Comparison of ENCODE assay signal across 9 cellular contexts in the genomic region with DNA sequence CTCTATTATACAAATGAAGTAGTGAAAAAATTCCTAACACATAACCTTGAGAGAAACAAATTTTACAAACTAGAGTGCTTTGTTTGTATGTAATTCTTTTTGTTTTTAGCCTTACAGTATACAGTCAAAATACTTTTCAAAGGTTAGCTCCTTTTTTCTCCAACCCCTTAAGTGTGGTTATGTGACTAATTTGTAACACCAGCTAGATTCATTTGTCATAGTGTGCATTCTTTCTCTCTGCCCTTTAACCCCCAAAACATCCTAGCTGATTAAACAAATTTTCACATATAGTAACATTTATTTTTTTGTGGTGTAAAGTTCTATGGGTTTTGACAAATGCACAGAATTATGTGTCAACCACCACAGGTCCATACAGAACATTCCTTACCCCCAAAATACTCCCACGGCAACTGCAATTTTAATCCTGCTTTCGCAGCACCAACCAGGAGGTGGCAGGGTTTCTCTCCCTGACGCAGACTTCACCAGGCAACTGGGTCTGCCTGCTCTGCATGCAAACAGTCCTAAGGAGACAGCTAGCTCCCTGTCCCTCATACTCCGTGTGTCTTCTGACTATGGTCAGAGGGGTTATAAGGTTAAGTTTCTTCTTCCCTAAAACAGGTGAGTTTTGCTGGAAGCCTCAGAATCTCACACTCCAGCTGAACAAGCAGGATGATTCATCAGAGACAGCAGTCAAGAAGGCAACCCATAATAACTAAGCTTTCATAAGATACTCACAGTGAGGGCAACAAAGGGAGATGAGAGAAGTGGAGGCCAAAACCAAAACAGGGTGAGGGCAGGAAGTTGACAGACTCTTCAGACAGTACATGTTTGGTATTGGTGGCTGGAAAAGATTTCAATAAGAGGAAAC. TPM values are rescaled to one million over a fixed set of nuclear protein-coding genes. Genes with fewer than 3 reads are reported as not detected.
A peak's percentile ranks its signal among the peaks of the same experiment; 100 is the strongest.
DNase-seq lines count a peak whose midpoint lies in the region; ATAC-seq and TF ChIP-seq lines count a peak whose summit lies in the region.
"Had no signal": no experiment of that assay in that cellular context is flagged by ENCODE, and none has a peak within 500 bp of the region (broad histone marks: within the 10 kb centered on the region; RNA-seq: fewer than 3 reads in every experiment).

No MANE protein-coding gene starts in this region.

- H3K4me3 ChIP-seq in RWPE2 (ENCODE audit: severe bottlenecking) (no peak overlapping the region), liver (ENCODE audit: low read depth in 1 of 3, low read length in 3 of 3) (no peak overlapping the region)
- H3K4me3 ChIP-seq: thoracic aorta had no signal

- peak; percentile 50 for DNase-seq in G401 (ENCODE audit: low spot score)
- peak; percentile 45 for DNase-seq in HS-27A (ENCODE audit: low read depth)
- DNase-seq in RWPE2 (ENCODE audit: low spot score) = no peak
- peak; percentile 17 for DNase-seq in cerebellum (ENCODE audit: low spot score)
- peak; percentile 35 for DNase-seq in stromal cell of bone marrow (ENCODE audit: low read depth)
- DNase-seq in NCI-H1436 (lab: John Stamatoyannopoulos, UW) = no peak

- H3K27ac ChIP-seq in RWPE2 (ENCODE audit: poor library complexity, severe bottlenecking) (peak overlapping the region; percentile 26), liver (ENCODE audit: low read depth in 1 of 2, low read length in 2 of 2) (no peak overlapping the region)
- H3K27ac ChIP-seq: thoracic aorta had no signal

- TF ChIP-seq CTCF in RWPE2 (IDR thresholded peaks at IDR 0.05; ENCODE audit: poor library complexity, severe bottlenecking) (peak; percentile 86), liver (IDR thresholded peaks at IDR 0.05; ENCODE audit: low read depth, low read length, missing input control) (peak; percentile 53)

- H3K9me3 ChIP-seq in RWPE2 (ENCODE audit: severe bottlenecking) (no peaks in the 10 kb centered on the region), liver (ENCODE audit: control insufficient read depth in 4 of 4, low read length in 3 of 4) (no peaks in the 10 kb centered on the region)
- H3K9me3 ChIP-seq: thoracic aorta had no signal

- ATAC-seq in RWPE2 (ENCODE audit: low read depth) = peak; percentile 85
- no peak for ATAC-seq in HG03139 (IDR thresholded peaks at IDR 0.05; ENCODE audit: unreplicated experiment)

- in situ Hi-C loops in G401 (cut with HindIII; ENCODE audit: low sequenced_read_pairs) = loop anchor here (10.0 kb wide), 1 partner anchor 213 kb away; no protein-coding TSS in a partner anchor

- H3K9ac ChIP-seq in liver (ENCODE audit: low read depth in 1 of 2, low read length in 2 of 2) = no peak overlapping the region

- 41% methylated on average over 4 of the region's 4 CpGs for WGBS in liver

- H3K36me3 ChIP-seq in RWPE2 (ENCODE audit: low read depth) = no peaks in the 10 kb centered on the region; the same call in 1 of the 2 replicates
- H3K36me3 ChIP-seq in liver (ENCODE audit: control insufficient read depth in 4 of 4, insufficient read depth in 3 of 4, low read depth in 1 of 4, low read length in 3 of 4) = no peaks in the 10 kb centered on the region
- H3K36me3 ChIP-seq: thoracic aorta had no signal

- peak; percentile 80 to 91 for TF ChIP-seq RAD21 in liver (IDR thresholded peaks at IDR 0.05)

- H3K4me1 ChIP-seq in RWPE2 (ENCODE audit: insufficient read depth, poor library complexity, severe bottlenecking) (peaks cover 9% of the 10 kb centered on the region), liver (ENCODE audit: control insufficient read depth in 4 of 4, insufficient read depth in 4 of 4, low read length in 3 of 4) (no peaks in the 10 kb centered on the region)

- H3K27me3 ChIP-seq in RWPE2 (ENCODE audit: insufficient read depth, poor library complexity, severe bottlenecking) (no peaks in the 10 kb centered on the region), liver (ENCODE audit: control insufficient read depth in 4 of 4, insufficient read depth in 4 of 4, low read length in 3 of 4) (no peaks in the 10 kb centered on the region)

TF ChIP-seq in liver, 16 proteins besides CTCF, POLR2A, EP300 and RAD21:
- TF ChIP-seq FOXA2 (IDR thresholded peaks at IDR 0.05) (no peak), FOXA1 (IDR thresholded peaks at IDR 0.05) (no peak), EGR1 (IDR thresholded peaks at IDR 0.05; ENCODE audit: low read depth in 2 of 2) (no peak), GABPA (IDR thresholded peaks at IDR 0.05 in 1 of 2, conservative IDR thresholded peaks at IDR 0.05 in 1 of 2) (no peak), NR2F2 (IDR thresholded peaks at IDR 0.05) (no peak), RXRA (IDR thresholded peaks at IDR 0.05) (no peak), YY1 (IDR thresholded peaks at IDR 0.05) (no peak), JUND (IDR thresholded peaks at IDR 0.05) (no peak), SP1 (IDR thresholded peaks at IDR 0.05) (no peak), TAF1 (conservative IDR thresholded peaks at IDR 0.05) (no peak), REST (IDR thresholded peaks at IDR 0.05) (no peak)

RNA-seq across cellular contexts. Expression of gene NR5A1, which starts 44.5 kb away (rescaled TPM):
- 0.54 and 0.55 TPM in 2 replicates for total RNA-seq in G401 (2014; rRNA removed; shearing (Covaris generic))
- total RNA-seq in cerebellum (not detected), liver (not detected)
- polyA plus RNA-seq in liver = not detected
- total RNA-seq: thoracic aorta had no signal

Comparison
In these comparisons a context has a peak if more than half of its experiments do, and no peak if none do; other contexts are left out.
1. DNase-seq: peak in G401 (single experiment), HS-27A (single experiment), cerebellum (single experiment) and stromal cell of bone marrow (single experiment); none in RWPE2 (single experiment) and NCI-H1436 (single experiment).